In the genomic region with DNA sequence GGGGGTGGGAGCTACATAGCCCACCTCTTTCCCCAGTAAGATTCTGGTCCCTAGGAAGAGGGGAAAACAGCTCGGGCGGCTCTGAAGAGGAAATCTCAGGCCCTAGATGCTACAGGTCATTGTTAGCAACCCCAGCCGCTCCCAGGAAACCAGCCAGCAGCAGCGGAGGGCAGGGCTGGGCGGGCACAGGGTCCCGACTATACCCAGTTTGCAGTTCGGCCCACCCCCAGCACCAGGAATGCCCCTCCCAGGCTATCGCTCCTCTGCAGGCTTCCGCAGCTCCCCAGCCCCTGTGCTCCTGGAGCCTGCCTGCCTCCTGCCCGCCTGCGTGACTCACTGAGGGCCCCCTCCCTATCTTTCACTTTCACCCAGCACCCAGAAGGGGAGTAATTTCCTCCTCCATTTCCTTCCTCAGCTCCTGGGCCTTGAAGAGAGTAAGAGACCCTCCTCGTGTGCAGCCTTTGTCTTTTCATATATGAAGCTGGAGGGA, we compare ENCODE assay signal across 1 cellular context.
TF ChIP-seq lines count a peak whose summit lies in the region.

No MANE protein-coding gene starts in this region.

TF ChIP-seq in K562, 482 proteins besides CTCF, POLR2A, EP300 and RAD21 (continued from another document and continues in another):
- TF ChIP-seq TAF1 (IDR thresholded peaks at IDR 0.05; ENCODE audit: control insufficient read depth, extremely low read depth, insufficient read depth, low read length, severe bottlenecking) = peak; percentile 11
- peak; percentile 21; the same call in 1 of the 2 replicates for TF ChIP-seq SPI1 (IDR thresholded peaks at IDR 0.05; ENCODE audit: borderline replicate concordance, low read depth, low read length)
- peak; percentile 83 for TF ChIP-seq CBFA2T2 (conservative IDR thresholded peaks at IDR 0.05)
- no peak for TF ChIP-seq DMBX1 (CRISPR knock-in tag; IDR thresholded peaks at IDR 0.05; ENCODE audit: borderline replicate concordance)
- no peak for TF ChIP-seq HOXB6 (CRISPR knock-in tag; IDR thresholded peaks at IDR 0.05; ENCODE audit: borderline replicate concordance)
- peak; percentile 86 to 93; a peak in 3 of 4 replicates for TF ChIP-seq ETV6 (IDR thresholded peaks at IDR 0.05; ENCODE audit: borderline replicate concordance in 1 of 2, low read depth in 2 of 2, low read length in 1 of 2)
- TF ChIP-seq ETV6 (CRISPR knock-in tag; IDR thresholded peaks at IDR 0.05; ENCODE audit: borderline replicate concordance) = no peak
- TF ChIP-seq UBTF (IDR thresholded peaks at IDR 0.05; ENCODE audit: borderline replicate concordance in 1 of 2, low read depth in 2 of 2, low read length in 2 of 2) = 0 out of 4 replicates have a peak, but pooled peaks of 1 of the 2 experiments have one; percentile 42
- 0 out of 2 replicates have a peak, but pooled peaks have one; percentile 24 for TF ChIP-seq ATF7 (IDR thresholded peaks at IDR 0.05)
- peak; percentile 56 to 94; a peak in 3 of 4 replicates for TF ChIP-seq MAZ (CRISPR knock-in tag; conservative IDR thresholded peaks at IDR 0.05 in 1 of 2, IDR thresholded peaks at IDR 0.05 in 1 of 2)
- TF ChIP-seq RNF2 (IDR thresholded peaks at IDR 0.05) = peak; percentile 46; the same call in 1 of the 2 replicates
- TF ChIP-seq HDAC8 (tag; IDR thresholded peaks at IDR 0.05) = no peak
- peak; percentile 87 for TF ChIP-seq MYNN (IDR thresholded peaks at IDR 0.05)
- TF ChIP-seq MYNN (CRISPR knock-in tag; IDR thresholded peaks at IDR 0.05) = no peak
- TF ChIP-seq FOSL1 (tag; conservative IDR thresholded peaks at IDR 0.05) = peak; percentile 90
- TF ChIP-seq CHD1 (IDR thresholded peaks at IDR 0.05; ENCODE audit: low read length) = no peak
- peak; percentile 75 for TF ChIP-seq ZBTB7A (IDR thresholded peaks at IDR 0.05; ENCODE audit: borderline replicate concordance, control insufficient read depth, low read depth, low read length)
- TF ChIP-seq NCOA4 (IDR thresholded peaks at IDR 0.05; ENCODE audit: partially characterized antibody) = no peak
- TF ChIP-seq EGR1 (conservative IDR thresholded peaks at IDR 0.05) = peak; percentile 63
- TF ChIP-seq SRF (CRISPR knock-in tag; IDR thresholded peaks at IDR 0.05) = 0 out of 4 replicates have a peak, but pooled peaks of 1 of the 2 experiments have one; percentile 26
- peak; percentile 91 for TF ChIP-seq CCNT2 (IDR thresholded peaks at IDR 0.05; ENCODE audit: borderline replicate concordance, extremely low read depth, insufficient read length, low read depth, low read length)
- TF ChIP-seq TBP (optimal IDR thresholded peaks at IDR 0.05; ENCODE audit: low read depth, low read length) = peak; percentile 40
- TF ChIP-seq NCOR1 (IDR thresholded peaks at IDR 0.05) = peak; percentile 88
- TF ChIP-seq CREM (IDR thresholded peaks at IDR 0.05; ENCODE audit: low read depth) = peak; percentile 73
- TF ChIP-seq ZMIZ1 (IDR thresholded peaks at IDR 0.05; ENCODE audit: low read depth in 2 of 2, low read length in 2 of 2) = peak in 1 of 2 experiments; percentile 68; a peak in 1 of 4 replicates
- peak in 1 of 2 experiments; percentile 44; a peak in 1 of 4 replicates for TF ChIP-seq TBL1XR1 (IDR thresholded peaks at IDR 0.05; ENCODE audit: low read length in 2 of 2)
- TF ChIP-seq SRSF1 (IDR thresholded peaks at IDR 0.05; ENCODE audit: low read depth, low read length) = no peak
- TF ChIP-seq ETV5 (CRISPR knock-in tag; IDR thresholded peaks at IDR 0.05; ENCODE audit: low read depth) = peak; percentile 77
- no peak for TF ChIP-seq CCAR2 (IDR thresholded peaks at IDR 0.05; ENCODE audit: low read depth, low read length)
- peak; percentile 61 for TF ChIP-seq KLF16 (IDR thresholded peaks at IDR 0.05)
- peak; percentile 54 for TF ChIP-seq FOS (IDR thresholded peaks at IDR 0.05; ENCODE audit: extremely low read depth, insufficient read length)
- TF ChIP-seq GATA2 (CRISPR knock-in tag; IDR thresholded peaks at IDR 0.05) = peak; percentile 32; the same call in 1 of the 2 replicates
- peak; percentile 67; the same call in 1 of the 2 replicates for TF ChIP-seq BHLHE40 (IDR thresholded peaks at IDR 0.05; ENCODE audit: low read length)
- TF ChIP-seq YY1 (IDR thresholded peaks at IDR 0.05; ENCODE audit: borderline replicate concordance in 1 of 3, control insufficient read depth in 1 of 3, extremely low read depth in 1 of 3, insufficient read depth in 3 of 3, insufficient read length in 1 of 3, insufficient replicate concordance in 2 of 3, low read depth in 1 of 3, low read length in 2 of 3) = peak in 1 of 3 experiments; percentile 54
- TF ChIP-seq ZNF143 (CRISPR knock-in tag; IDR thresholded peaks at IDR 0.05) = no peak
- TF ChIP-seq NRF1 (conservative IDR thresholded peaks at IDR 0.05 in 1 of 2, IDR thresholded peaks at IDR 0.05 in 1 of 2) = 0 out of 4 replicates have a peak, but pooled peaks have one; percentile 19 to 30
- TF ChIP-seq SAP30 (IDR thresholded peaks at IDR 0.05; ENCODE audit: borderline replicate concordance, insufficient read depth, low read depth, low read length, poor library complexity, severe bottlenecking) = no peak
- TF ChIP-seq STAT5A (IDR thresholded peaks at IDR 0.05; ENCODE audit: borderline replicate concordance, low read length) = peak; percentile 53; the same call in 1 of the 2 replicates
- no peak for TF ChIP-seq ZNF431 (CRISPR knock-in tag; IDR thresholded peaks at IDR 0.05)
- TF ChIP-seq TAL1 (IDR thresholded peaks at IDR 0.05) = peak; percentile 81
- peak; percentile 80 for TF ChIP-seq ATF3 (IDR thresholded peaks at IDR 0.05)
- TF ChIP-seq ATF3 (CRISPR knock-in tag; conservative IDR thresholded peaks at IDR 0.05) = no peak
- peak; percentile 20 for TF ChIP-seq BRD9 (IDR thresholded peaks at IDR 0.05; ENCODE audit: low read depth, partially characterized antibody)
- 0 out of 2 replicates have a peak, but pooled peaks have one; percentile 22 for TF ChIP-seq MTA3 (IDR thresholded peaks at IDR 0.05; ENCODE audit: borderline replicate concordance)
- 0 out of 2 replicates have a peak, but pooled peaks have one; percentile 5 for TF ChIP-seq PHB2 (IDR thresholded peaks at IDR 0.05; ENCODE audit: low read depth)
- no peak for TF ChIP-seq ZNF165 (CRISPR knock-in tag; IDR thresholded peaks at IDR 0.05; ENCODE audit: borderline replicate concordance)
- TF ChIP-seq SOX6 (IDR thresholded peaks at IDR 0.05) = peak; percentile 27; the same call in 1 of the 2 replicates
- no peak for TF ChIP-seq ZNF384 (IDR thresholded peaks at IDR 0.05; ENCODE audit: low read depth, low read length)
- TF ChIP-seq ZNF589 (CRISPR knock-in tag; IDR thresholded peaks at IDR 0.05; ENCODE audit: low read depth) = 0 out of 2 replicates have a peak, but pooled peaks have one; percentile 34
- no peak for TF ChIP-seq ZNF644 (tag; IDR thresholded peaks at IDR 0.05; ENCODE audit: low read depth)
- TF ChIP-seq PML (IDR thresholded peaks at IDR 0.05; ENCODE audit: low read length) = peak; percentile 48; the same call in 1 of the 2 replicates
- TF ChIP-seq, protein P1, sequence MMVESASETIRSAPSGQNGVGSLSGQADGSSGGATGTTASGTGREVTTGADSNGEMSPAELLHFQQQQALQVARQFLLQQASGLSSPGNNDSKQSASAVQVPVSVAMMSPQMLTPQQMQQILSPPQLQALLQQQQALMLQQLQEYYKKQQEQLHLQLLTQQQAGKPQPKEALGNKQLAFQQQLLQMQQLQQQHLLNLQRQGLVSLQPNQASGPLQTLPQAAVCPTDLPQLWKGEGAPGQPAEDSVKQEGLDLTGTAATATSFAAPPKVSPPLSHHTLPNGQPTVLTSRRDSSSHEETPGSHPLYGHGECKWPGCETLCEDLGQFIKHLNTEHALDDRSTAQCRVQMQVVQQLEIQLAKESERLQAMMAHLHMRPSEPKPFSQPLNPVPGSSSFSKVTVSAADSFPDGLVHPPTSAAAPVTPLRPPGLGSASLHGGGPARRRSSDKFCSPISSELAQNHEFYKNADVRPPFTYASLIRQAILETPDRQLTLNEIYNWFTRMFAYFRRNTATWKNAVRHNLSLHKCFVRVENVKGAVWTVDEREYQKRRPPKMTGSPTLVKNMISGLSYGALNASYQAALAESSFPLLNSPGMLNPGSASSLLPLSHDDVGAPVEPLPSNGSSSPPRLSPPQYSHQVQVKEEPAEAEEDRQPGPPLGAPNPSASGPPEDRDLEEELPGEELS (CRISPR knock-in tag; IDR thresholded peaks at IDR 0.05; ENCODE audit: borderline replicate concordance) = no peak
- peak; percentile 63 for TF ChIP-seq NFIC (IDR thresholded peaks at IDR 0.05)
- TF ChIP-seq DPF2 (IDR thresholded peaks at IDR 0.05) = peak; percentile 95
- TF ChIP-seq JUN (IDR thresholded peaks at IDR 0.05; ENCODE audit: borderline replicate concordance, low read depth, low read length) = peak; percentile 86
- no peak for TF ChIP-seq JUN (CRISPR knock-in tag; IDR thresholded peaks at IDR 0.05; ENCODE audit: borderline replicate concordance)
- no peak for TF ChIP-seq ZNF785 (CRISPR knock-in tag; IDR thresholded peaks at IDR 0.05)
- no peak for TF ChIP-seq STAG1 (CRISPR knock-in tag; IDR thresholded peaks at IDR 0.05; ENCODE audit: borderline replicate concordance)
- TF ChIP-seq MITF (IDR thresholded peaks at IDR 0.05) = peak; percentile 53; the same call in 1 of the 2 replicates
- TF ChIP-seq TEAD4 (IDR thresholded peaks at IDR 0.05; ENCODE audit: low read length) = peak; percentile 82
- TF ChIP-seq TEAD4 (CRISPR knock-in tag; IDR thresholded peaks at IDR 0.05; ENCODE audit: borderline replicate concordance) = no peak
- TF ChIP-seq NCOA1 (IDR thresholded peaks at IDR 0.05; ENCODE audit: low read depth) = peak; percentile 45; the same call in 1 of the 2 replicates
- no peak for TF ChIP-seq KDM4B (IDR thresholded peaks at IDR 0.05; ENCODE audit: borderline replicate concordance in 2 of 2, low read depth in 1 of 2)
- TF ChIP-seq CTBP1 (IDR thresholded peaks at IDR 0.05; ENCODE audit: borderline replicate concordance) = 0 out of 2 replicates have a peak, but pooled peaks have one; percentile 23
- peak; percentile 96 for TF ChIP-seq JUND (IDR thresholded peaks at IDR 0.05; ENCODE audit: borderline replicate concordance, low read depth, low read length)
- TF ChIP-seq JUND (tag; IDR thresholded peaks at IDR 0.05; ENCODE audit: borderline replicate concordance, low read depth, low read length) = peak; percentile 90; the same call in 1 of the 3 replicates
